Comparison of ENCODE assay signal across 1 cellular context in the genomic region with DNA sequence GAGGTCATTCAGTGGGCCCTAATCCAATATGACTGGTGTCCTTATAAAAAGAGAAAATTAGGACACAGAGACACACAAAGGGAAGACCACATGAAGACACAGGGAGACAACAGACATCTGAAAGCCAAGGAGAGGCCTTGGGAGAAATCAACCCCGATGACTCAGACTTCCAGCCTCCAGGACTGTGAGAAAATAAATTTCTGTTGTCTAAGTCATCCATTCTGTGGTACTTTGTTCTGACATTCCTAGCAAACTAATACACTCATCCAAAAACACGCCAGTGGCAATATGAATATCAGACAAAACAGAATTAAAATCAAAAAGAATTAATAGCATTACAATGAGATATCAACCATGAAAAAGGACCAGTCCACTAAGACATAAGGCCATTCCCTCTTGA.
TF ChIP-seq lines count a peak whose summit lies in the region.

No MANE protein-coding gene starts in this region.

TF ChIP-seq in GM23338, 12 proteins besides CTCF, POLR2A, EP300 and RAD21 (continued from another document):
- TF ChIP-seq, protein P1, sequence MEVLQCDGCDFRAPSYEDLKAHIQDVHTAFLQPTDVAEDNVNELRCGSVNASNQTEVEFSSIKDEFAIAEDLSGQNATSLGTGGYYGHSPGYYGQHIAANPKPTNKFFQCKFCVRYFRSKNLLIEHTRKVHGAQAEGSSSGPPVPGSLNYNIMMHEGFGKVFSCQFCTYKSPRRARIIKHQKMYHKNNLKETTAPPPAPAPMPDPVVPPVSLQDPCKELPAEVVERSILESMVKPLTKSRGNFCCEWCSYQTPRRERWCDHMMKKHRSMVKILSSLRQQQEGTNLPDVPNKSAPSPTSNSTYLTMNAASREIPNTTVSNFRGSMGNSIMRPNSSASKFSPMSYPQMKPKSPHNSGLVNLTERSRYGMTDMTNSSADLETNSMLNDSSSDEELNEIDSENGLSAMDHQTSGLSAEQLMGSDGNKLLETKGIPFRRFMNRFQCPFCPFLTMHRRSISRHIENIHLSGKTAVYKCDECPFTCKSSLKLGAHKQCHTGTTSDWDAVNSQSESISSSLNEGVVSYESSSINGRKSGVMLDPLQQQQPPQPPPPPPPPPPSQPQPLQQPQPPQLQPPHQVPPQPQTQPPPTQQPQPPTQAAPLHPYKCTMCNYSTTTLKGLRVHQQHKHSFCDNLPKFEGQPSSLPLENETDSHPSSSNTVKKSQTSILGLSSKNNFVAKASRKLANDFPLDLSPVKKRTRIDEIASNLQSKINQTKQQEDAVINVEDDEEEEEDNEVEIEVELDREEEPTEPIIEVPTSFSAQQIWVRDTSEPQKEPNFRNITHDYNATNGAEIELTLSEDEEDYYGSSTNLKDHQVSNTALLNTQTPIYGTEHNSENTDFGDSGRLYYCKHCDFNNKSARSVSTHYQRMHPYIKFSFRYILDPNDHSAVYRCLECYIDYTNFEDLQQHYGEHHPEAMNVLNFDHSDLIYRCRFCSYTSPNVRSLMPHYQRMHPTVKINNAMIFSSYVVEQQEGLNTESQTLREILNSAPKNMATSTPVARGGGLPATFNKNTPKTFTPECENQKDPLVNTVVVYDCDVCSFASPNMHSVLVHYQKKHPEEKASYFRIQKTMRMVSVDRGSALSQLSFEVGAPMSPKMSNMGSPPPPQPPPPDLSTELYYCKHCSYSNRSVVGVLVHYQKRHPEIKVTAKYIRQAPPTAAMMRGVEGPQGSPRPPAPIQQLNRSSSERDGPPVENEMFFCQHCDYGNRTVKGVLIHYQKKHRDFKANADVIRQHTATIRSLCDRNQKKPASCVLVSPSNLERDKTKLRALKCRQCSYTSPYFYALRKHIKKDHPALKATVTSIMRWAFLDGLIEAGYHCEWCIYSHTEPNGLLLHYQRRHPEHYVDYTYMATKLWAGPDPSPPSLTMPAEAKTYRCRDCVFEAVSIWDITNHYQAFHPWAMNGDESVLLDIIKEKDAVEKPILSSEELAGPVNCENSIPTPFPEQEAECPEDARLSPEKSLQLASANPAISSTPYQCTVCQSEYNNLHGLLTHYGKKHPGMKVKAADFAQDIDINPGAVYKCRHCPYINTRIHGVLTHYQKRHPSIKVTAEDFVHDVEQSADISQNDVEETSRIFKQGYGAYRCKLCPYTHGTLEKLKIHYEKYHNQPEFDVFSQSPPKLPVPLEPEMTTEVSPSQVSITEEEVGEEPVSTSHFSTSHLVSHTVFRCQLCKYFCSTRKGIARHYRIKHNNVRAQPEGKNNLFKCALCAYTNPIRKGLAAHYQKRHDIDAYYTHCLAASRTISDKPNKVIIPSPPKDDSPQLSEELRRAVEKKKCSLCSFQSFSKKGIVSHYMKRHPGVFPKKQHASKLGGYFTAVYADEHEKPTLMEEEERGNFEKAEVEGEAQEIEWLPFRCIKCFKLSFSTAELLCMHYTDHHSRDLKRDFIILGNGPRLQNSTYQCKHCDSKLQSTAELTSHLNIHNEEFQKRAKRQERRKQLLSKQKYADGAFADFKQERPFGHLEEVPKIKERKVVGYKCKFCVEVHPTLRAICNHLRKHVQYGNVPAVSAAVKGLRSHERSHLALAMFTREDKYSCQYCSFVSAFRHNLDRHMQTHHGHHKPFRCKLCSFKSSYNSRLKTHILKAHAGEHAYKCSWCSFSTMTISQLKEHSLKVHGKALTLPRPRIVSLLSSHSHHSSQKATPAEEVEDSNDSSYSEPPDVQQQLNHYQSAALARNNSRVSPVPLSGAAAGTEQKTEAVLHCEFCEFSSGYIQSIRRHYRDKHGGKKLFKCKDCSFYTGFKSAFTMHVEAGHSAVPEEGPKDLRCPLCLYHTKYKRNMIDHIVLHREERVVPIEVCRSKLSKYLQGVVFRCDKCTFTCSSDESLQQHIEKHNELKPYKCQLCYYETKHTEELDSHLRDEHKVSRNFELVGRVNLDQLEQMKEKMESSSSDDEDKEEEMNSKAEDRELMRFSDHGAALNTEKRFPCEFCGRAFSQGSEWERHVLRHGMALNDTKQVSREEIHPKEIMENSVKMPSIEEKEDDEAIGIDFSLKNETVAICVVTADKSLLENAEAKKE (CRISPR knock-in tag; IDR thresholded peaks at IDR 0.05) = no peak
- no peak for TF ChIP-seq ZNF114 (CRISPR knock-in tag; IDR thresholded peaks at IDR 0.05)
